20 cellular contexts compared by ENCODE assay signal in genomic region chr10:18071591-18071990, GRCh38.
"Had no signal": no experiment of that assay in that cellular context is flagged by ENCODE, and none has a peak within 500 bp of the region (broad histone marks: within the 10 kb centered on the region; RNA-seq: fewer than 3 reads in every experiment).

No MANE protein-coding gene starts in this region.

- H3K27me3 ChIP-seq: colonic mucosa, gastrocnemius medialis, pancreas, stomach, transverse colon had no signal

- H3K4me3 Mint-ChIP-seq: immature natural killer cell, naive B cell, nephron had no signal

- H3K36me3 ChIP-seq: colonic mucosa, gastrocnemius medialis, pancreas, stomach, thoracic aorta, transverse colon had no signal

- H3K9me3 Mint-ChIP-seq: nephron had no signal

- FAIRE-seq: pancreas, small intestine had no signal

- H3K27ac Mint-ChIP-seq: immature natural killer cell, nephron, progenitor cell of endocrine pancreas had no signal

- H3K36me3 Mint-ChIP-seq: immature natural killer cell, naive B cell had no signal

- H3K4me1 ChIP-seq: colonic mucosa, gastrocnemius medialis, pancreas, stomach, transverse colon had no signal

- H3K4me1 Mint-ChIP-seq: immature natural killer cell, naive B cell, nephron had no signal

- ATAC-seq: gastrocnemius medialis, pancreas, right cardiac atrium had no signal

- H3K27ac ChIP-seq: colonic mucosa, gastrocnemius medialis, pancreas, stomach, thoracic aorta, transverse colon had no signal

- H3K9me3 ChIP-seq: colonic mucosa, gastrocnemius medialis, pancreas, thoracic aorta, transverse colon had no signal

- H3K4me3 ChIP-seq: colonic mucosa, gastrocnemius medialis, pancreas, stomach, thoracic aorta, transverse colon had no signal

- DNase-seq: colonic mucosa; dermis blood vessel endothelial cell; erythroblast; gastrocnemius medialis; glutamatergic neuron; immature natural killer cell; mesendoderm; naive B cell; occipital lobe; pancreas; right cardiac atrium; small intestine; stimulated activated CD4-positive, alpha-beta T cell treated with anti-CD3 and anti-CD28 coated beads, Interleukin-12 subunit alpha, Interleukin-12 subunit beta, amount 100 ng/mL, for 4 hours; stimulated activated naive CD4-positive, alpha-beta T cell; stomach; substantia nigra; transverse colon had no signal
